In the genomic region with DNA sequence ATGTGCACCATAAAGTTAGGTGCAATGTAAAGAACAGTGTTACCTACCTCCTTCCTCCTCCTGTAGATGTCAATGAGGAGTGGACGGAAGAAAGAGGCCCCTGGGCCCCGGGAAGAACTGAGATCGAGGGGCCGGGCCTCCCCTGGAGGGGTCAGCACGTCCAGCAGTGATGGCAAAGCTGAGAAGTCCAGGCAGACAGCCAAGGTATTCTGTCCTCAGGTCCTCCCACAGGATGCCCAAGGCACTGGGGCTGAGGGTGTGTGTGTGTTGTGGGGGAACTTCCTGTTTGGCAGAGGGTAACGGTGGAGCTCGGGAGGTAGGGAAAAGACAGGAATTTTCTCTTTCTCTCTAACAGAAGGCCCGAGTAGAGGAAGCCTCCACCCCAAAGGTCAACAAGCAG, we compare ENCODE assay signal across 10 cellular contexts. TPM values are rescaled to one million over a fixed set of nuclear protein-coding genes. Genes with fewer than 3 reads are reported as not detected.
DNase-seq lines count a peak whose midpoint lies in the region; ATAC-seq, FAIRE-seq and TF ChIP-seq lines count a peak whose summit lies in the region.
"Had no signal": no experiment of that assay in that cellular context is flagged by ENCODE, and none has a peak within 500 bp of the region (broad histone marks: within the 10 kb centered on the region; RNA-seq: fewer than 3 reads in every experiment).

No MANE protein-coding gene starts in this region.

- peaks cover 37% of the 10 kb centered on the region for H3K4me1 ChIP-seq in mucosa of descending colon (ENCODE audit: low read depth)
- peaks cover 61 to 84% (median 74%) of the 10 kb centered on the region in 4 donors for H3K4me1 ChIP-seq in upper lobe of left lung

- DNase-seq in Right ventricle myocardium inferior (ENCODE audit: missing footprints) (peak; percentile 69), Right ventricle myocardium superior (no peak), chondrocyte (ENCODE audit: low spot score) (no peak), mucosa of descending colon (peak in 2 of 3 donors; percentile 31 to 65), upper lobe of left lung (no peak), GM19239 (ENCODE audit: insufficient read length, low spot score) (no peak)
- DNase-seq: islet precursor cell; stimulated activated CD4-positive, alpha-beta T cell treated with anti-CD3 and anti-CD28 coated beads, Interleukin-1b, Interleukin-23, amount 100 ng/mL, for 48 hours had no signal

- FAIRE-seq in GM19239 (lab: Jason Lieb, UNC) = no peak

- peaks cover 22% of the 10 kb centered on the region for H3K36me3 Mint-ChIP-seq in chondrocyte (ENCODE audit: low read depth)

- no peaks in the 10 kb centered on the region for H3K9me3 Mint-ChIP-seq in chondrocyte (ENCODE audit: low read depth)

- TF ChIP-seq CTCF in chondrocyte (IDR thresholded peaks at IDR 0.05) (no peak), mucosa of descending colon (IDR thresholded peaks at IDR 0.05) (no peak), upper lobe of left lung (IDR thresholded peaks at IDR 0.05) (no peak)

- intact Hi-C loops in Right ventricle myocardium inferior (cut with DNase I) (no loop called here), Right ventricle myocardium superior (cut with DNase I) (no loop called here), mucosa of descending colon (cut with DNase I, micrococcal nuclease) (no loop called here)

- 29 to 35% methylated on average over 8 of the region's 8 CpGs for WGBS in upper lobe of left lung, 2 donors

- no peak for TF ChIP-seq POLR2A in upper lobe of left lung (IDR thresholded peaks at IDR 0.05)

- H3K4me3 ChIP-seq in mucosa of descending colon (no peak overlapping the region), upper lobe of left lung (no peak overlapping the region)

- H3K9me3 ChIP-seq in mucosa of descending colon (no peaks in the 10 kb centered on the region), upper lobe of left lung (no peaks in the 10 kb centered on the region)

- no peaks in the 10 kb centered on the region for H3K36me3 ChIP-seq in mucosa of descending colon (ENCODE audit: low read depth)
- peaks cover 9 to 43% (median 28%) of the 10 kb centered on the region in 4 donors for H3K36me3 ChIP-seq in upper lobe of left lung

- no peaks in the 10 kb centered on the region for H3K27me3 Mint-ChIP-seq in chondrocyte (ENCODE audit: low read depth)

- peak overlapping the region; percentile 79 for H3K27ac Mint-ChIP-seq in chondrocyte (ENCODE audit: unreplicated experiment)

- no peaks in the 10 kb centered on the region for H3K27me3 ChIP-seq in upper lobe of left lung

- ATAC-seq in Right ventricle myocardium inferior = no peak
- ATAC-seq in Right ventricle myocardium superior (ENCODE audit: poor library complexity) = no peak
- ATAC-seq in mucosa of descending colon = no peak
- ATAC-seq in upper lobe of left lung (ENCODE audit: low FRiP score in 2 of 2) = no peak
- ATAC-seq in HG02610 (IDR thresholded peaks at IDR 0.05; ENCODE audit: unreplicated experiment) = no peak
- ATAC-seq in GM19324 (IDR thresholded peaks at IDR 0.05; ENCODE audit: low FRiP score, unreplicated experiment) = no peak

- H3K4me3 Mint-ChIP-seq in chondrocyte (ENCODE audit: unreplicated experiment) = peak overlapping the region; percentile 26

- no peak for TF ChIP-seq EP300 in upper lobe of left lung (IDR thresholded peaks at IDR 0.05)

- peaks cover 71% of the 10 kb centered on the region for H3K4me1 Mint-ChIP-seq in chondrocyte (ENCODE audit: low read depth)

- peak overlapping the region; percentile 22 to 94 (median 73) for H3K27ac ChIP-seq in upper lobe of left lung

RNA-seq across cellular contexts. Expression of a gene that starts 6.4 kb away (rescaled TPM):
- total RNA-seq in Right ventricle myocardium inferior (78.9 TPM), Right ventricle myocardium superior (69.7 TPM), chondrocyte (103 to 110 TPM (median 106 TPM) in 3 replicates), mucosa of descending colon (100 to 1,000 TPM in 1 of 3 donors, 10 to 100 TPM in 2; 68.5 to 208 (median 82.4) TPM), upper lobe of left lung (100 to 1,000 TPM in 4 of 6 donors, 10 to 100 TPM in 2; 74.7 to 321 (median 133) TPM)

RNA-seq across cellular contexts. Expression of a gene that starts 9.5 kb away (rescaled TPM):
- total RNA-seq in Right ventricle myocardium inferior = not detected
- not detected for total RNA-seq in Right ventricle myocardium superior
- total RNA-seq in chondrocyte = not detected in 3 replicates
- not detected for total RNA-seq in mucosa of descending colon
- not detected for total RNA-seq in upper lobe of left lung

RNA-seq across cellular contexts. Expression of a gene that starts 9.7 kb away (rescaled TPM):
- total RNA-seq in Right ventricle myocardium inferior (250 TPM), Right ventricle myocardium superior (251 TPM), chondrocyte (230 to 244 TPM (median 233 TPM) in 3 replicates), mucosa of descending colon (100 to 1,000 TPM; 113 to 175 (median 130) TPM), upper lobe of left lung (100 to 1,000 TPM in 5 of 6 donors, 10 to 100 TPM in 1; 83.8 to 291 (median 179) TPM)

RNA-seq across cellular contexts. Expression of a gene that starts 17.0 kb away (rescaled TPM):
- total RNA-seq in Right ventricle myocardium inferior (9.1 TPM), Right ventricle myocardium superior (7.2 TPM), chondrocyte (0.51 to 0.65 TPM in 2 of 3 replicates, not detected in the other), mucosa of descending colon (10 to 100 TPM; 37.4 to 61.7 (median 51.7) TPM), upper lobe of left lung (100 to 1,000 TPM in 4 of 6 donors, 10 to 100 TPM in 2; 56.3 to 215 (median 114) TPM)

RNA-seq across cellular contexts. Expression of a gene that starts 19.7 kb away (rescaled TPM):
- total RNA-seq in Right ventricle myocardium inferior (10.2 TPM), Right ventricle myocardium superior (7.4 TPM), chondrocyte (22.2 to 60.8 TPM (median 58.6 TPM) in 3 replicates), mucosa of descending colon (10 to 100 TPM in 1 of 3 donors, 1 to 10 TPM in 2; 4.5 to 67.3 (median 7.6) TPM), upper lobe of left lung (10 to 100 TPM; 33.4 to 44.0 (median 40.7) TPM)

Comparison
In these comparisons a context has a peak if more than half of its experiments do, and no peak if none do; other contexts are left out.
1. DNase-seq: peak in Right ventricle myocardium inferior (single experiment) and mucosa of descending colon (2 of 3); none in Right ventricle myocardium superior (single experiment), chondrocyte (single experiment), upper lobe of left lung (0 of 2) and GM19239 (single experiment).